In genomic region chr16:4500283-4500682, GRCh38 we compare ENCODE assay signal across 8 cellular contexts. TPM values are rescaled to one million over a fixed set of nuclear protein-coding genes. Genes with fewer than 3 reads are reported as not detected.
DNase-seq lines count a peak whose midpoint lies in the region; ATAC-seq and TF ChIP-seq lines count a peak whose summit lies in the region.

No MANE protein-coding gene starts in this region.

- no peaks in the 10 kb centered on the region for H3K36me3 Mint-ChIP-seq in WTC11

- TF ChIP-seq CTCF in body of pancreas (IDR thresholded peaks at IDR 0.05) (no peak), WTC11 (IDR thresholded peaks at IDR 0.05) (no peak), A673 (conservative IDR thresholded peaks at IDR 0.05; ENCODE audit: low read depth, low read length) (no peak), Peyer's patch (IDR thresholded peaks at IDR 0.05) (no peak)

- 15 to 28% methylated on average over 3 of the region's 3 CpGs for WGBS in body of pancreas, 2 donors

- no peaks in the 10 kb centered on the region for H3K27me3 Mint-ChIP-seq in stimulated activated naive CD8-positive, alpha-beta T cell treated with anti-CD3 and anti-CD28 coated beads, Interleukin-15, amount 100 ng/mL, for 72 hours
- H3K27me3 Mint-ChIP-seq in WTC11 (ENCODE audit: low read depth), result no peaks in the 10 kb centered on the region; the same call in 1 of the 2 replicates

- peaks cover 0 to 2% of the 10 kb centered on the region in 2 donors for H3K36me3 ChIP-seq in body of pancreas (replicated peaks in 1 of 2; ENCODE audit: insufficient read depth in 1 of 2, low read depth in 2 of 2)
- H3K36me3 ChIP-seq in A673 (ENCODE audit: insufficient read depth, low read length, poor library complexity, severe bottlenecking), result no peaks in the 10 kb centered on the region
- peaks cover 0 to 11% (median 0%) of the 10 kb centered on the region in 3 donors for H3K36me3 ChIP-seq in Peyer's patch

- intact Hi-C loops in body of pancreas (cut with DNase I), result no loop called here
- intact Hi-C loops in A673 (cut with micrococcal nuclease; ENCODE audit: unreplicated experiment), result no loop called here

- TF ChIP-seq POLR2A in body of pancreas (IDR thresholded peaks at IDR 0.05) (no peak), Peyer's patch (IDR thresholded peaks at IDR 0.05) (no peak)

- H3K9me3 Mint-ChIP-seq in stimulated activated naive CD8-positive, alpha-beta T cell treated with anti-CD3 and anti-CD28 coated beads, Interleukin-15, amount 100 ng/mL, for 72 hours, result no peaks in the 10 kb centered on the region
- no peaks in the 10 kb centered on the region for H3K9me3 Mint-ChIP-seq in WTC11

- H3K4me3 Mint-ChIP-seq in stimulated activated naive CD8-positive, alpha-beta T cell treated with anti-CD3 and anti-CD28 coated beads, Interleukin-15, amount 100 ng/mL, for 72 hours, result no peak overlapping the region
- H3K4me3 Mint-ChIP-seq in WTC11, result no peak overlapping the region

- ATAC-seq in body of pancreas (peak; percentile 78), WTC11 (no peak)
- peak; percentile 86 for ATAC-seq in stimulated activated naive CD8-positive, alpha-beta T cell treated with anti-CD3 and anti-CD28 coated beads, Interleukin-15, amount 100 ng/mL, for 72 hours

- peak overlapping the region; percentile 63 to 81 (median 74) for H3K27ac ChIP-seq in body of pancreas
- H3K27ac ChIP-seq in A673 (ENCODE audit: low read depth, low read length, poor library complexity, severe bottlenecking), result no peak overlapping the region
- peak overlapping the region in 1 of 4 donors; percentile 30 for H3K27ac ChIP-seq in Peyer's patch

- peaks cover 95% of the 10 kb centered on the region for H3K4me1 Mint-ChIP-seq in stimulated activated naive CD8-positive, alpha-beta T cell treated with anti-CD3 and anti-CD28 coated beads, Interleukin-15, amount 100 ng/mL, for 72 hours
- H3K4me1 Mint-ChIP-seq in WTC11, result peaks cover 24% of the 10 kb centered on the region

- DNase-seq in HT1080 (ENCODE audit: low read depth), result peak; percentile 82
- peak in 3 of 4 donors; percentile 50 to 60 (median 59) for DNase-seq in body of pancreas
- DNase-seq in islet precursor cell, result peak; percentile 91
- peak in 1 of 2 donors; percentile 23 for DNase-seq in stimulated activated naive CD8-positive, alpha-beta T cell treated with anti-CD3 and anti-CD28 coated beads, Interleukin-15, amount 100 ng/mL, for 72 hours
- no peak for DNase-seq in WTC11 (ENCODE audit: low spot score)
- DNase-seq in DMS 273 treated with DMSO at 0.1 percent for 48 hours (lab: John Stamatoyannopoulos, UW), result no peak
- DNase-seq in A673 (ENCODE audit: low spot score), result no peak
- no peak for DNase-seq in Peyer's patch

- CTCF ChIA-PET in WTC11 (lab: Charles Lee) (interaction anchor here (0.8 to 3.4 kb wide), 12 partner anchors 10 to 183 kb away, joined by 3 to 13 read pairs (median 5); partner anchors contain the start of gene HMOX2), A673 (lab: Charles Lee) (interaction anchor here (1.2 kb wide), 1 partner anchor 48 kb away, joined by 3 read pairs; no protein-coding TSS in a partner anchor)

- H3K27me3 ChIP-seq in body of pancreas, result no peaks in the 10 kb centered on the region
- H3K27me3 ChIP-seq in A673 (replicated peaks; ENCODE audit: insufficient read depth, low read depth, low read length, poor library complexity), result no peaks in the 10 kb centered on the region
- no peaks in the 10 kb centered on the region for H3K27me3 ChIP-seq in Peyer's patch

- H3K4me1 ChIP-seq in body of pancreas (peaks cover 61% of the 10 kb centered on the region), A673 (ENCODE audit: insufficient read depth, low read length, poor library complexity, severe bottlenecking) (peaks cover 3% of the 10 kb centered on the region), Peyer's patch (peaks cover 0 to 19% (median 10%) of the 10 kb centered on the region in 4 donors)

- no peak overlapping the region for H3K4me3 ChIP-seq in body of pancreas
- H3K4me3 ChIP-seq in A673 (ENCODE audit: low read depth, low read length, poor library complexity, severe bottlenecking), result no peak overlapping the region
- H3K4me3 ChIP-seq in Peyer's patch, result no peak overlapping the region

- H3K27ac Mint-ChIP-seq in stimulated activated naive CD8-positive, alpha-beta T cell treated with anti-CD3 and anti-CD28 coated beads, Interleukin-15, amount 100 ng/mL, for 72 hours, result no peak overlapping the region
- no peak overlapping the region for H3K27ac Mint-ChIP-seq in WTC11

- POLR2A ChIA-PET in WTC11 (lab: Charles Lee), result interaction anchor here (0.9 to 1.2 kb wide), 2 partner anchors 24 to 75 kb away, joined by 3 to 4 read pairs; partner anchors contain the start of gene HMOX2
- POLR2A ChIA-PET in A673 (lab: Charles Lee; ENCODE audit: low non-redundant PET), result no interaction called here

- H3K9me3 ChIP-seq in body of pancreas (no peaks in the 10 kb centered on the region), A673 (ENCODE audit: low read depth, low read length, poor library complexity, severe bottlenecking) (no peaks in the 10 kb centered on the region), Peyer's patch (no peaks in the 10 kb centered on the region)

- no TSS peak for BruUV-seq in A673 (replicated peaks; lab: Mats Ljungman, UMichigan)

TF ChIP-seq in WTC11, 78 proteins besides CTCF, POLR2A, EP300 and RAD21:
- TF ChIP-seq MAX (CRISPR knock-in tag; IDR thresholded peaks at IDR 0.05) (no peak), CREM (CRISPR knock-in tag; IDR thresholded peaks at IDR 0.05) (no peak), IRF2 (CRISPR knock-in tag; IDR thresholded peaks at IDR 0.05; ENCODE audit: borderline replicate concordance, low read depth) (no peak), E2F1 (CRISPR knock-in tag; IDR thresholded peaks at IDR 0.05) (no peak)
TF ChIP-seq in WTC11: peak in this region for 0.

RNA-seq across cellular contexts. Expression of gene HMOX2, which starts 24.1 kb away (rescaled TPM):
- 84.1 and 92.2 TPM in 2 replicates for total RNA-seq in HT1080 (2014; rRNA removed; shearing (Covaris generic))
- polyA plus RNA-seq in HT1080 (2015; cell fraction: cytosol; rRNA removed), result 34.6 and 43.1 TPM in 2 replicates
- polyA plus RNA-seq in HT1080 (2015; cell fraction: nucleus; rRNA removed), result 33.7 and 34.7 TPM in 2 replicates
- total RNA-seq in body of pancreas, result 100 to 1,000 TPM in 1 of 2 donors, 10 to 100 TPM in 1; 18.4 to 115 TPM
- total RNA-seq in WTC11 (2021), result 29.5 to 42.6 TPM (median 31.1 TPM) in 3 replicates
- 59.4 and 63.0 TPM in 2 replicates for total RNA-seq in A673 (2021)
- total RNA-seq in Peyer's patch, result 10 to 100 TPM; 37.1 to 64.8 (median 61.1) TPM

RNA-seq across cellular contexts. Expression of gene NMRAL1, which starts 25.9 kb away (rescaled TPM):
- 33.8 and 37.6 TPM in 2 replicates for total RNA-seq in HT1080 (2014; rRNA removed; shearing (Covaris generic))
- 28.5 and 43.4 TPM in 2 replicates for polyA plus RNA-seq in HT1080 (2015; cell fraction: cytosol; rRNA removed)
- 25.7 and 35.5 TPM in 2 replicates for polyA plus RNA-seq in HT1080 (2015; cell fraction: nucleus; rRNA removed)
- 10 to 100 TPM; 36.3 to 43.8 TPM for total RNA-seq in body of pancreas
- total RNA-seq in WTC11 (2021), result 68.1 to 77.6 TPM (median 69.5 TPM) in 3 replicates
- total RNA-seq in A673 (2021), result 85.8 and 98.8 TPM in 2 replicates
- total RNA-seq in Peyer's patch, result 10 to 100 TPM; 41.5 to 74.5 (median 58.1) TPM

RNA-seq across cellular contexts. Expression of gene CDIP1, which starts 38.3 kb away (rescaled TPM):
- total RNA-seq in HT1080 (2014; rRNA removed; shearing (Covaris generic)), result 14.1 and 21.8 TPM in 2 replicates
- polyA plus RNA-seq in HT1080 (2015; cell fraction: cytosol; rRNA removed), result 23.1 and 24.3 TPM in 2 replicates
- polyA plus RNA-seq in HT1080 (2015; cell fraction: nucleus; rRNA removed), result 13.2 and 13.9 TPM in 2 replicates
- total RNA-seq in body of pancreas (10 to 100 TPM; 12.9 to 23.3 TPM), WTC11 (2021) (68.9 to 79.2 TPM (median 78.9 TPM) in 3 replicates), A673 (2021) (12.8 and 14.4 TPM in 2 replicates), Peyer's patch (10 to 100 TPM; 21.5 to 45.0 (median 39.0) TPM)

RNA-seq across cellular contexts. Expression of gene C16orf96, which starts 55.9 kb away (rescaled TPM):
- total RNA-seq in HT1080 (2014; rRNA removed; shearing (Covaris generic)), result not detected in 2 replicates
- polyA plus RNA-seq in HT1080 (2015; cell fraction: cytosol; rRNA removed), result not detected in 2 replicates
- polyA plus RNA-seq in HT1080 (2015; cell fraction: nucleus; rRNA removed), result 0.10 TPM in 1 of 2 replicates, not detected in the other
- total RNA-seq in body of pancreas (under 1 TPM in 1 of 2 donors, not detected in 1; 0.52 TPM), WTC11 (2021) (1.3 to 2.1 TPM (median 1.5 TPM) in 3 replicates), A673 (2021) (not detected in 2 replicates), Peyer's patch (not detected)

Comparison
In these comparisons a context has a peak if more than half of its experiments do, and no peak if none do; other contexts are left out.
1. DNase-seq: peak in HT1080 (single experiment), body of pancreas (3 of 4) and islet precursor cell (single experiment); none in WTC11 (single experiment), DMS 273 treated with DMSO at 0.1 percent for 48 hours (single experiment), A673 (single experiment) and Peyer's patch (0 of 3).